Comparison of ENCODE assay signal across 14 cellular contexts in genomic region chr5:132825824-132826391, GRCh38. TPM values are rescaled to one million over a fixed set of nuclear protein-coding genes. Genes with fewer than 3 reads are reported as not detected.
A peak's percentile ranks its signal among the peaks of the same experiment; 100 is the strongest.
DNase-seq lines count a peak whose midpoint lies in the region; ATAC-seq, FAIRE-seq and TF ChIP-seq lines count a peak whose summit lies in the region.
"Had no signal": no experiment of that assay in that cellular context is flagged by ENCODE, and none has a peak within 500 bp of the region (broad histone marks: within the 10 kb centered on the region; RNA-seq: fewer than 3 reads in every experiment).

No MANE protein-coding gene starts in this region.

- no peaks in the 10 kb centered on the region for H3K9me3 Mint-ChIP-seq in HFFc6
- H3K9me3 Mint-ChIP-seq: activated CD4-positive, alpha-beta memory T cell treated with anti-CD3 and anti-CD28 coated beads, Interleukin-2, amount 10 ng/mL, durations not matched to agents 7 days and 5 days; central memory CD8-positive, alpha-beta T cell had no signal

- intact Hi-C loops in right cardiac atrium (cut with DNase I) (loop anchor here in 2 of 4 donors (10.0 kb wide), 2 partner anchors 301 to 441 kb away; no protein-coding TSS in a partner anchor), left ventricle myocardium superior (cut with micrococcal nuclease) (no loop called here)

- no peak for TF ChIP-seq CTCF in bronchial epithelial cell (IDR thresholded peaks at IDR 0.05; ENCODE audit: insufficient read depth, low read length, severe bottlenecking)
- TF ChIP-seq CTCF in HFFc6 (IDR thresholded peaks at IDR 0.05) = no peak

- no peak overlapping the region for H3K27ac Mint-ChIP-seq in HFFc6
- H3K27ac Mint-ChIP-seq: activated CD4-positive, alpha-beta memory T cell treated with anti-CD3 and anti-CD28 coated beads, Interleukin-2, amount 10 ng/mL, durations not matched to agents 7 days and 5 days had no signal

- DNase-seq in right cardiac atrium = peak in 2 of 3 donors; percentile 54 to 56
- DNase-seq in left ventricle myocardium superior = no peak
- DNase-seq in bronchial epithelial cell (ENCODE audit: low read depth) = no peak
- DNase-seq in RCC 7860 (ENCODE audit: low spot score) = no peak
- no peak for DNase-seq in NCI-H345 (lab: John Stamatoyannopoulos, UW)
- no peak for DNase-seq in HUDEP-2 (lab: John Stamatoyannopoulos, UW; ENCODE audit: unreplicated experiment in 76 of 76)
- DNase-seq in HFFc6 = no peak
- DNase-seq: activated CD4-positive, alpha-beta memory T cell treated with anti-CD3 and anti-CD28 coated beads, Interleukin-2, amount 10 ng/mL, durations not matched to agents 7 days and 5 days; BE2C; foreskin melanocyte; NCI-H2107 had no signal

- H3K4me3 Mint-ChIP-seq in HFFc6 = no peak overlapping the region
- H3K4me3 Mint-ChIP-seq: central memory CD8-positive, alpha-beta T cell had no signal

- peak overlapping the region; percentile 42 for H3K4me3 ChIP-seq in right cardiac atrium (ENCODE audit: low read length)
- H3K4me3 ChIP-seq in bronchial epithelial cell (ENCODE audit: low read depth, low read length) = peak overlapping the region; percentile 15
- H3K4me3 ChIP-seq in mesodermal cell (ENCODE audit: extremely low read depth, insufficient read depth, low read length, poor library complexity, severe bottlenecking) = peak overlapping the region; percentile 8

- ATAC-seq in right cardiac atrium (no peak), left ventricle myocardium superior (no peak)

- H3K36me3 ChIP-seq in bronchial epithelial cell (ENCODE audit: control insufficient read depth, insufficient read depth, low read length) (no peaks in the 10 kb centered on the region), mesodermal cell (ENCODE audit: control insufficient read depth, insufficient read depth, low read length) (no peaks in the 10 kb centered on the region)
- H3K36me3 ChIP-seq: BE2C, neutrophil had no signal

- no peaks in the 10 kb centered on the region for H3K27me3 ChIP-seq in right cardiac atrium (ENCODE audit: control insufficient read depth, insufficient read depth)
- H3K27me3 ChIP-seq in bronchial epithelial cell (ENCODE audit: control insufficient read depth, insufficient read depth, low read length) = no peaks in the 10 kb centered on the region
- H3K27me3 ChIP-seq: BE2C had no signal

- H3K4me1 ChIP-seq in right cardiac atrium (ENCODE audit: control insufficient read depth, insufficient read depth, low read length) = no peaks in the 10 kb centered on the region
- peaks cover 12% of the 10 kb centered on the region for H3K4me1 ChIP-seq in mesodermal cell (ENCODE audit: control insufficient read depth, insufficient read depth, low read length, poor library complexity, severe bottlenecking)
- H3K4me1 ChIP-seq: BE2C had no signal

- peaks cover 3% of the 10 kb centered on the region; the same call in 1 of the 2 replicates for H3K27me3 Mint-ChIP-seq in HFFc6 (ENCODE audit: insufficient read depth)

- peaks cover 8% of the 10 kb centered on the region for H3K4me1 Mint-ChIP-seq in HFFc6 (ENCODE audit: low read depth)

- WGBS in right cardiac atrium = 46% methylated on average over 44 of the region's 44 CpGs
- WGBS in mesodermal cell (ENCODE audit: insufficient coverage in 2 of 2), 2 experiments = 24% methylated on average over 39 to 41 of the region's 44 CpGs

- FAIRE-seq in bronchial epithelial cell (lab: Jason Lieb, UNC) (no peak), RCC 7860 (lab: Jason Lieb, UNC) (no peak)

- H3K36me3 Mint-ChIP-seq in HFFc6 (ENCODE audit: low read depth) = no peaks in the 10 kb centered on the region

- H3K9me3 ChIP-seq in right cardiac atrium (ENCODE audit: control insufficient read depth, low read length) = no peaks in the 10 kb centered on the region
- no peaks in the 10 kb centered on the region for H3K9me3 ChIP-seq in mesodermal cell (ENCODE audit: control insufficient read depth, low read length)
- H3K9me3 ChIP-seq: BE2C, neutrophil had no signal

- H3K27ac ChIP-seq in right cardiac atrium (ENCODE audit: low read length) = no peak overlapping the region
- H3K27ac ChIP-seq in mesodermal cell (ENCODE audit: low read depth, low read length, severe bottlenecking) = no peak overlapping the region
- H3K27ac ChIP-seq: neutrophil had no signal

RNA-seq across cellular contexts. Expression of gene SHROOM1, which starts 4.5 kb away (rescaled TPM):
- total RNA-seq in right cardiac atrium (1 to 10 TPM; 2.9 to 5.3 (median 4.2) TPM), left ventricle myocardium superior (5.7 TPM), bronchial epithelial cell (0.79 and 1.4 TPM in 2 replicates)
- polyA plus RNA-seq in right cardiac atrium = 2.9 TPM
- polyA plus RNA-seq in mesodermal cell (2013, experiment 1 of 2) = 6.3 TPM
- 4.4 TPM for polyA plus RNA-seq in mesodermal cell (2013, experiment 2 of 2)
- 10 to 100 TPM in 1 of 6 experiments, 1 to 10 TPM in 5; 7.8 to 12.2 (median 8.6) TPM for total RNA-seq in HFFc6 (2021; fragmentation: NEBNext Ultra II Directional; extraction: Animal tissue kit (Norgen Biotek cat#: 25700))

RNA-seq across cellular contexts. Expression of gene SOWAHA, which starts 12.8 kb away (rescaled TPM):
- under 1 TPM in 1 of 4 donors, not detected in 3; 0.11 TPM for total RNA-seq in right cardiac atrium
- 0.05 TPM for polyA plus RNA-seq in right cardiac atrium
- 0.17 TPM for total RNA-seq in left ventricle myocardium superior
- not detected in 2 replicates for total RNA-seq in bronchial epithelial cell
- polyA plus RNA-seq in mesodermal cell (2013, experiment 1 of 2) = 0.33 TPM
- 0.25 TPM for polyA plus RNA-seq in mesodermal cell (2013, experiment 2 of 2)
- total RNA-seq in HFFc6 (2021; fragmentation: NEBNext Ultra II Directional; extraction: Animal tissue kit (Norgen Biotek cat#: 25700)) = not detected
- total RNA-seq: activated CD4-positive, alpha-beta memory T cell treated with anti-CD3 and anti-CD28 coated beads, Interleukin-2, amount 10 ng/mL, durations not matched to agents 7 days and 5 days had no signal

RNA-seq across cellular contexts. Expression of gene GDF9, which starts 40.4 kb away (rescaled TPM):
- total RNA-seq in right cardiac atrium (under 1 TPM in 3 of 4 donors, not detected in 1; 0.09 to 0.54 (median 0.14) TPM), left ventricle myocardium superior (0.30 TPM), bronchial epithelial cell (under 0.01 and 0.26 TPM in 2 replicates)
- polyA plus RNA-seq in right cardiac atrium = 0.18 TPM
- 0.48 TPM for polyA plus RNA-seq in mesodermal cell (2013, experiment 1 of 2)
- polyA plus RNA-seq in mesodermal cell (2013, experiment 2 of 2) = 0.81 TPM
- under 1 TPM in 3 of 6 experiments, not detected in 3; 0.09 to 0.14 (median 0.12) TPM for total RNA-seq in HFFc6 (2021; fragmentation: NEBNext Ultra II Directional; extraction: Animal tissue kit (Norgen Biotek cat#: 25700))

RNA-seq across cellular contexts. Expression of gene UQCRQ, which starts 40.5 kb away (rescaled TPM):
- total RNA-seq in right cardiac atrium (1,000 to 10,000 TPM in 2 of 4 donors, 100 to 1,000 TPM in 2; 978 to 1,175 (median 1,022) TPM), left ventricle myocardium superior (1,703 TPM), bronchial epithelial cell (78.2 and 127 TPM in 2 replicates)
- polyA plus RNA-seq in right cardiac atrium = 1,317 TPM
- 246 TPM for polyA plus RNA-seq in mesodermal cell (2013, experiment 1 of 2)
- polyA plus RNA-seq in mesodermal cell (2013, experiment 2 of 2) = 281 TPM
- 100 to 1,000 TPM; 501 to 678 (median 615) TPM for total RNA-seq in HFFc6 (2021; fragmentation: NEBNext Ultra II Directional; extraction: Animal tissue kit (Norgen Biotek cat#: 25700))

RNA-seq across cellular contexts. Expression of gene LEAP2, which starts 47.6 kb away (rescaled TPM):
- total RNA-seq in right cardiac atrium (1 to 10 TPM in 2 of 4 donors, under 1 TPM in 2; 0.76 to 1.9 (median 1.2) TPM), left ventricle myocardium superior (0.89 TPM), bronchial epithelial cell (0.13 and 0.53 TPM in 2 replicates)
- 1.6 TPM for polyA plus RNA-seq in right cardiac atrium
- polyA plus RNA-seq in mesodermal cell (2013, experiment 1 of 2) = 0.88 TPM
- polyA plus RNA-seq in mesodermal cell (2013, experiment 2 of 2) = 0.71 TPM
- under 1 TPM; 0.09 to 0.51 (median 0.41) TPM for total RNA-seq in HFFc6 (2021; fragmentation: NEBNext Ultra II Directional; extraction: Animal tissue kit (Norgen Biotek cat#: 25700))

Comparison
In these comparisons a context has a peak if more than half of its experiments do, and no peak if none do; other contexts are left out.
1. DNase-seq: peak in right cardiac atrium (2 of 3); none in left ventricle myocardium superior (single experiment), bronchial epithelial cell (single experiment), RCC 7860 (single experiment), NCI-H345 (single experiment), HUDEP-2 (0 of 76) and HFFc6 (single experiment).
2. Peak in every context shown above with its lines, with median percentiles within 50 percentile points of each other: H3K4me3 ChIP-seq.